In genomic region chr10:125824736-125825135, GRCh38 we compare ENCODE assay signal across 12 cellular contexts. TPM values are rescaled to one million over a fixed set of nuclear protein-coding genes. Genes with fewer than 3 reads are reported as not detected.
DNase-seq lines count a peak whose midpoint lies in the region; ATAC-seq and TF ChIP-seq lines count a peak whose summit lies in the region.
"Had no signal": no experiment of that assay in that cellular context is flagged by ENCODE, and none has a peak within 500 bp of the region (broad histone marks: within the 10 kb centered on the region; RNA-seq: fewer than 3 reads in every experiment).

No MANE protein-coding gene starts in this region.

- H3K36me3 ChIP-seq in A673 (ENCODE audit: insufficient read depth, low read length, poor library complexity, severe bottlenecking) (peaks cover 41% of the 10 kb centered on the region), HAP-1 (replicated peaks) (peaks cover 42% of the 10 kb centered on the region)

- H3K9me3 Mint-ChIP-seq in activated CD4-positive, alpha-beta memory T cell treated with anti-CD3 and anti-CD28 coated beads for 36 hours = no peaks in the 10 kb centered on the region

- TF ChIP-seq CTCF in A673 (conservative IDR thresholded peaks at IDR 0.05; ENCODE audit: low read depth, low read length) = no peak

- in situ Hi-C loops in HAP-1 (cut with MboI; ENCODE audit: low sequenced_read_pairs) = no loop called here

- H3K4me1 Mint-ChIP-seq in activated CD4-positive, alpha-beta memory T cell treated with anti-CD3 and anti-CD28 coated beads for 36 hours (ENCODE audit: low read depth) = peaks cover 32% of the 10 kb centered on the region

- DNase-seq in A673 (ENCODE audit: low spot score) = no peak
- DNase-seq in HAP-1 (ENCODE audit: low spot score in 2 of 2) = no peak
- DNase-seq in SW480 (ENCODE audit: low spot score) = peak; percentile 14
- DNase-seq in islet precursor cell = peak; percentile 14
- DNase-seq in NCI-H446 treated with DMSO at 0.1 percent for 48 hours (lab: John Stamatoyannopoulos, UW) = no peak
- no peak for DNase-seq in activated CD4-positive, alpha-beta memory T cell treated with anti-CD3 and anti-CD28 coated beads for 36 hours
- no peak for DNase-seq in inferior parietal cortex (ENCODE audit: extremely low spot score)
- DNase-seq: DMS79, NCI-H1105 treated with DMSO at 0.1 percent for 48 hours had no signal

- CTCF ChIA-PET in A673 (lab: Charles Lee) = no interaction called here
- CTCF ChIA-PET in activated CD4-positive, alpha-beta memory T cell treated with anti-CD3 and anti-CD28 coated beads for 36 hours (lab: Charles Lee) = no interaction called here

- intact Hi-C loops in A673 (cut with micrococcal nuclease; ENCODE audit: unreplicated experiment) = no loop called here
- intact Hi-C loops in activated CD4-positive, alpha-beta memory T cell treated with anti-CD3 and anti-CD28 coated beads for 36 hours (cut with micrococcal nuclease) = no loop called here

- no peaks in the 10 kb centered on the region for H3K27me3 Mint-ChIP-seq in activated CD4-positive, alpha-beta memory T cell treated with anti-CD3 and anti-CD28 coated beads for 36 hours

- H3K36me3 Mint-ChIP-seq in activated CD4-positive, alpha-beta memory T cell treated with anti-CD3 and anti-CD28 coated beads for 36 hours = peaks cover 24% of the 10 kb centered on the region

- ATAC-seq in HG02610 (IDR thresholded peaks at IDR 0.05; ENCODE audit: unreplicated experiment) = no peak
- ATAC-seq: activated CD4-positive, CD25-positive, alpha-beta regulatory T cell treated with anti-CD3 and anti-CD28 coated beads, Interleukin-2, amount 50 U/mL, for 24 hours had no signal

- no peak overlapping the region for H3K27ac Mint-ChIP-seq in activated CD4-positive, alpha-beta memory T cell treated with anti-CD3 and anti-CD28 coated beads for 36 hours

- H3K27ac ChIP-seq in A673 (ENCODE audit: low read depth, low read length, poor library complexity, severe bottlenecking) = peak overlapping the region; percentile 15

- no peaks in the 10 kb centered on the region for H3K27me3 ChIP-seq in A673 (replicated peaks; ENCODE audit: insufficient read depth, low read depth, low read length, poor library complexity)
- H3K27me3 ChIP-seq in HAP-1 (ENCODE audit: low read depth) = no peaks in the 10 kb centered on the region

- peak overlapping the region; percentile 80 for H3K4me3 ChIP-seq in A673 (ENCODE audit: low read depth, low read length, poor library complexity, severe bottlenecking)
- peak overlapping the region; percentile 76 for H3K4me3 ChIP-seq in HAP-1

- H3K4me3 Mint-ChIP-seq in activated CD4-positive, alpha-beta memory T cell treated with anti-CD3 and anti-CD28 coated beads for 36 hours = no peak overlapping the region

- POLR2A ChIA-PET in A673 (lab: Charles Lee; ENCODE audit: low non-redundant PET) = no interaction called here
- POLR2A ChIA-PET in activated CD4-positive, alpha-beta memory T cell treated with anti-CD3 and anti-CD28 coated beads for 36 hours (lab: Charles Lee) = no interaction called here

- H3K4me1 ChIP-seq in A673 (ENCODE audit: insufficient read depth, low read length, poor library complexity, severe bottlenecking) (peaks cover 8% of the 10 kb centered on the region), HAP-1 (peaks cover 18% of the 10 kb centered on the region)

- H3K9me3 ChIP-seq in A673 (ENCODE audit: low read depth, low read length, poor library complexity, severe bottlenecking) (no peaks in the 10 kb centered on the region), HAP-1 (no peaks in the 10 kb centered on the region)

- no TSS peak for BruUV-seq in A673 (replicated peaks; lab: Mats Ljungman, UMichigan)

RNA-seq across cellular contexts. Expression of gene BCCIP, which starts 1.4 kb away (rescaled TPM):
- 95.9 and 113 TPM in 2 replicates for total RNA-seq in A673 (2021)
- 100 to 1,000 TPM in 1 of 2 experiments, 10 to 100 TPM in 1; 96.3 to 100 TPM for total RNA-seq in activated CD4-positive, alpha-beta memory T cell treated with anti-CD3 and anti-CD28 coated beads for 36 hours

RNA-seq across cellular contexts. Expression of gene UROS, which starts 1.7 kb away (rescaled TPM):
- total RNA-seq in A673 (2021) = 65.6 and 70.7 TPM in 2 replicates
- total RNA-seq in activated CD4-positive, alpha-beta memory T cell treated with anti-CD3 and anti-CD28 coated beads for 36 hours = 10 to 100 TPM; 35.0 to 38.3 TPM

RNA-seq across cellular contexts. Expression of gene MMP21, which starts 49.1 kb away (rescaled TPM):
- not detected in 2 replicates for total RNA-seq in A673 (2021)
- total RNA-seq in activated CD4-positive, alpha-beta memory T cell treated with anti-CD3 and anti-CD28 coated beads for 36 hours = not detected
- total RNA-seq: myocyte had no signal

RNA-seq across cellular contexts. Expression of gene DHX32, which starts 56.4 kb away (rescaled TPM):
- 36.2 and 45.4 TPM in 2 replicates for total RNA-seq in A673 (2021)
- total RNA-seq in activated CD4-positive, alpha-beta memory T cell treated with anti-CD3 and anti-CD28 coated beads for 36 hours = 10 to 100 TPM; 16.3 to 18.6 TPM

Comparison
In these comparisons a context has a peak if more than half of its experiments do, and no peak if none do; other contexts are left out.
1. DNase-seq: peak in SW480 (single experiment) and islet precursor cell (single experiment); none in A673 (single experiment), HAP-1 (0 of 2), NCI-H446 treated with DMSO at 0.1 percent for 48 hours (single experiment), activated CD4-positive, alpha-beta memory T cell treated with anti-CD3 and anti-CD28 coated beads for 36 hours (single experiment) and inferior parietal cortex (single experiment).